Comparison of ENCODE assay signal across 1 cellular context in genomic region chr3:119497824-119498187, GRCh38.
TF ChIP-seq lines count a peak whose summit lies in the region.

No MANE protein-coding gene starts in this region.

TF ChIP-seq in H1, 55 proteins besides CTCF, POLR2A, EP300 and RAD21 (continued from another document):
- TF ChIP-seq BACH1 (IDR thresholded peaks at IDR 0.05; ENCODE audit: low read length) (no peak), CREB1 (IDR thresholded peaks at IDR 0.05) (no peak), EGR1 (IDR thresholded peaks at IDR 0.05; ENCODE audit: borderline replicate concordance, low read depth, low read length) (no peak), TAF7 (optimal IDR thresholded peaks at IDR 0.05; ENCODE audit: borderline replicate concordance, low read depth, low read length) (no peak), NANOG (IDR thresholded peaks at IDR 0.05; ENCODE audit: insufficient read depth, low read depth, low read length, poor library complexity, severe bottlenecking) (no peak), BCL11A (IDR thresholded peaks at IDR 0.05; ENCODE audit: low read depth in 2 of 2, low read length in 2 of 2) (no peak), TEAD4 (IDR thresholded peaks at IDR 0.05; ENCODE audit: low read depth, low read length) (no peak), TCF12 (IDR thresholded peaks at IDR 0.05; ENCODE audit: low read depth, low read length) (no peak), SRF (IDR thresholded peaks at IDR 0.05; ENCODE audit: low read depth, low read length) (no peak), PHF8 (conservative IDR thresholded peaks at IDR 0.05; ENCODE audit: low read depth, low read length) (no peak), CHD1 (IDR thresholded peaks at IDR 0.05; ENCODE audit: low read depth, low read length) (no peak), CTBP2 (IDR thresholded peaks at IDR 0.05; ENCODE audit: borderline replicate concordance, insufficient read depth, insufficient read length, low read length) (no peak)
